Comparison of ENCODE assay signal across 1 cellular context in the genomic region with DNA sequence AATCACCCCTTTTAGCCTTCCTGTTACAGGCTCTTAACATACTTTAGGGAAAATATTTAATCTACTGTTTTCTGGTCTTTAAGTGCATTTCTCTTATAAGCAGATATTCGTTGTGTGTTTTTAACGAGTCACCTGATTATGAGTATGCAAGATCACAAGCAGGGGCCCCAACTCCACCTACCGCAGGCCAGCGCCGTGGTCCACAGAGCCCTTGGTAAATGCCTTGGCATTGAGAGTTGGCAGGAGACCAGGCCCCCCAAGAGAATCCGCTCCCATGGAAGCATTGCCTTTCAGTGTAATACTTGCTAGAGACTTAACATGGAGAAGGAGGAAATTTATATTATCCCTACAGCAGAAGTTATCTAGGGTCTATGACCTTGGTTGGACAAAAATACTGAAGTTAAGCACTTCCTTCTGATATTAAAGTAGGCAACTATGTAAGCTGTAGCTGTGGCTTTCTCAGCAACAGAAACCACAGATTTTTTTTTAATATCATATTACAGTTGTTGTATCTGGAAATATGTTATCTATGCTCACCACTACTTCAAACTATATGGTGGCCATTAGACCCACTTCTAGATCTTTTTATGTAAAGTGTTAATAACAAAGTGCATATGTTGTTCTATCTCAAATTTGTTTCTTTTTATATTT.
TF ChIP-seq lines count a peak whose summit lies in the region.

No MANE protein-coding gene starts in this region.

TF ChIP-seq in IMR-90, 13 proteins besides CTCF, POLR2A, EP300 and RAD21:
- TF ChIP-seq FOS (IDR thresholded peaks at IDR 0.05; ENCODE audit: low read depth, low read length) (no peak), CHD1 (IDR thresholded peaks at IDR 0.05; ENCODE audit: low read depth, low read length) (no peak), MXI1 (IDR thresholded peaks at IDR 0.05; ENCODE audit: borderline replicate concordance, low read depth, low read length) (no peak), BHLHE40 (IDR thresholded peaks at IDR 0.05; ENCODE audit: low read depth, low read length) (no peak), MAZ (IDR thresholded peaks at IDR 0.05; ENCODE audit: borderline replicate concordance, low read depth, low read length) (no peak), RCOR1 (IDR thresholded peaks at IDR 0.05; ENCODE audit: insufficient replicate concordance, low read length) (no peak), CEBPB (IDR thresholded peaks at IDR 0.05; ENCODE audit: low read depth, low read length) (no peak)
- TF ChIP-seq, protein P1, sequence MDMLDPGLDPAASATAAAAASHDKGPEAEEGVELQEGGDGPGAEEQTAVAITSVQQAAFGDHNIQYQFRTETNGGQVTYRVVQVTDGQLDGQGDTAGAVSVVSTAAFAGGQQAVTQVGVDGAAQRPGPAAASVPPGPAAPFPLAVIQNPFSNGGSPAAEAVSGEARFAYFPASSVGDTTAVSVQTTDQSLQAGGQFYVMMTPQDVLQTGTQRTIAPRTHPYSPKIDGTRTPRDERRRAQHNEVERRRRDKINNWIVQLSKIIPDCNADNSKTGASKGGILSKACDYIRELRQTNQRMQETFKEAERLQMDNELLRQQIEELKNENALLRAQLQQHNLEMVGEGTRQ (IDR thresholded peaks at IDR 0.05; ENCODE audit: low read depth, low read length) = no peak
- TF ChIP-seq, protein P2, sequence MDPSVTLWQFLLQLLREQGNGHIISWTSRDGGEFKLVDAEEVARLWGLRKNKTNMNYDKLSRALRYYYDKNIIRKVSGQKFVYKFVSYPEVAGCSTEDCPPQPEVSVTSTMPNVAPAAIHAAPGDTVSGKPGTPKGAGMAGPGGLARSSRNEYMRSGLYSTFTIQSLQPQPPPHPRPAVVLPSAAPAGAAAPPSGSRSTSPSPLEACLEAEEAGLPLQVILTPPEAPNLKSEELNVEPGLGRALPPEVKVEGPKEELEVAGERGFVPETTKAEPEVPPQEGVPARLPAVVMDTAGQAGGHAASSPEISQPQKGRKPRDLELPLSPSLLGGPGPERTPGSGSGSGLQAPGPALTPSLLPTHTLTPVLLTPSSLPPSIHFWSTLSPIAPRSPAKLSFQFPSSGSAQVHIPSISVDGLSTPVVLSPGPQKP (IDR thresholded peaks at IDR 0.05; ENCODE audit: borderline replicate concordance, low read depth, low read length) = no peak
